In genomic region chr20:37308098-37309050, GRCh38 we compare ENCODE assay signal across 1 cellular context.
TF ChIP-seq lines count a peak whose summit lies in the region.

No MANE protein-coding gene starts in this region.

TF ChIP-seq in K562, 482 proteins besides CTCF, POLR2A, EP300 and RAD21:
- TF ChIP-seq HMBOX1 (IDR thresholded peaks at IDR 0.05) (peak; percentile 46; the same call in 1 of the 2 replicates), ADNP (tag; IDR thresholded peaks at IDR 0.05) (no peak)
